Comparison of ENCODE assay signal across 8 cellular contexts in genomic region chr10:22002531-22003110, GRCh38. TPM values are rescaled to one million over a fixed set of nuclear protein-coding genes. Genes with fewer than 3 reads are reported as not detected.
A peak's percentile ranks its signal among the peaks of the same experiment; 100 is the strongest.
DNase-seq lines count a peak whose midpoint lies in the region; ATAC-seq and TF ChIP-seq lines count a peak whose summit lies in the region.

No MANE protein-coding gene starts in this region.

- H3K36me3 Mint-ChIP-seq in activated B cell treated with CpG ODN at 0.5 μM for 24 hours (ENCODE audit: low read depth): no peaks in the 10 kb centered on the region

- no peaks in the 10 kb centered on the region for H3K9me3 Mint-ChIP-seq in activated B cell treated with CpG ODN at 0.5 μM for 24 hours

- intact Hi-C loops in activated B cell treated with CpG ODN at 0.5 μM for 24 hours (cut with micrococcal nuclease): loop anchor here (1.0 to 5.0 kb wide), 11 partner anchors 227 to 1435 kb away; partner anchors contain the start of genes BMI1, COMMD3, MLLT10 and MSRB2

- peak; percentile 52 for DNase-seq in EL
- no peak for DNase-seq in activated B cell treated with CpG ODN at 0.5 μM for 24 hours
- peak; percentile 77 for DNase-seq in fibroblast of villous mesenchyme (ENCODE audit: low read depth)
- peak; percentile 34 for DNase-seq in occipital lobe (lab: John Stamatoyannopoulos, UW)
- no peak for DNase-seq in GOT3 (lab: John Stamatoyannopoulos, UW)
- DNase-seq in NCI-H1092 (lab: John Stamatoyannopoulos, UW): no peak

- CTCF ChIA-PET in activated B cell treated with CpG ODN at 0.5 μM for 24 hours (lab: Charles Lee): interaction anchor here (1.5 to 2.5 kb wide), 3 partner anchors 9 to 986 kb away, joined by 8 to 24 read pairs (median 9); no protein-coding TSS in a partner anchor

- H3K27me3 Mint-ChIP-seq in activated B cell treated with CpG ODN at 0.5 μM for 24 hours: no peaks in the 10 kb centered on the region

- peak overlapping the region; percentile 96 for H3K4me3 ChIP-seq in fibroblast of villous mesenchyme (ENCODE audit: low read depth, low read length)

- peak overlapping the region; percentile 87 for H3K4me3 Mint-ChIP-seq in activated B cell treated with CpG ODN at 0.5 μM for 24 hours

- POLR2A ChIA-PET in activated B cell treated with CpG ODN at 0.5 μM for 24 hours (lab: Charles Lee): interaction anchor here (0.5 to 4.6 kb wide), 9 partner anchors 9 to 1436 kb away, joined by 3 to 65 read pairs (median 4); partner anchors contain the start of genes COMMD3, MLLT10 and OTUD1

- no peak for TF ChIP-seq CTCF in activated B cell treated with CpG ODN at 0.5 μM for 24 hours (IDR thresholded peaks at IDR 0.05)
- no peak for TF ChIP-seq CTCF in fibroblast of villous mesenchyme (IDR thresholded peaks at IDR 0.05; ENCODE audit: insufficient read depth, low read depth, low read length)

- H3K27ac Mint-ChIP-seq in activated B cell treated with CpG ODN at 0.5 μM for 24 hours: peak overlapping the region; percentile 56

- peaks cover 41% of the 10 kb centered on the region for H3K4me1 Mint-ChIP-seq in activated B cell treated with CpG ODN at 0.5 μM for 24 hours

- peak; percentile 5 for ATAC-seq in GM19463 (IDR thresholded peaks at IDR 0.05; ENCODE audit: unreplicated experiment)
- peak; percentile 18 for ATAC-seq in HG03460 (IDR thresholded peaks at IDR 0.05; ENCODE audit: unreplicated experiment)
- ATAC-seq in activated B cell treated with CpG ODN at 0.5 μM for 24 hours (ENCODE audit: low read depth): no peak

RNA-seq across cellular contexts. Expression of gene DNAJC1, which starts 0.9 kb away (rescaled TPM):
- 9.2 and 10.9 TPM in 2 replicates for total RNA-seq in activated B cell treated with CpG ODN at 0.5 μM for 24 hours
- total RNA-seq in fibroblast of villous mesenchyme: 36.7 and 53.5 TPM in 2 replicates
- total RNA-seq in occipital lobe: 27.3 TPM

Comparison
In these comparisons a context has a peak if more than half of its experiments do, and no peak if none do; other contexts are left out.
1. DNase-seq: peak in EL (single experiment), fibroblast of villous mesenchyme (single experiment) and occipital lobe (single experiment); none in activated B cell treated with CpG ODN at 0.5 μM for 24 hours (single experiment), GOT3 (single experiment) and NCI-H1092 (single experiment).